ENCODE assay signal across 8 cellular contexts in genomic region chr22:19431641-19432091, GRCh38. TPM values are rescaled to one million over a fixed set of nuclear protein-coding genes. Genes with fewer than 3 reads are reported as not detected.
DNase-seq lines count a peak whose midpoint lies in the region; ATAC-seq lines count a peak whose summit lies in the region.

TSS of gene HIRA (minus strand) at chr22:19431733. CDS start at chr22:19431476, 257 bp downstream.

- CTCF ChIA-PET in activated CD8-positive, alpha-beta memory T cell treated with anti-CD3 and anti-CD28 coated beads, Interleukin-2, amount 10 ng/mL, durations not matched to agents 7 days and 5 days (lab: Charles Lee), result interaction anchor here (0.8 to 1.7 kb wide), 4 partner anchors 14 to 198 kb away, joined by 3 to 6 read pairs (median 6); no protein-coding TSS in a partner anchor

- H3K4me1 Mint-ChIP-seq in activated CD8-positive, alpha-beta memory T cell treated with anti-CD3 and anti-CD28 coated beads, Interleukin-2, amount 10 ng/mL, durations not matched to agents 7 days and 5 days, result peaks cover 48% of the 10 kb centered on the region

- H3K36me3 Mint-ChIP-seq in activated CD8-positive, alpha-beta memory T cell treated with anti-CD3 and anti-CD28 coated beads, Interleukin-2, amount 10 ng/mL, durations not matched to agents 7 days and 5 days, result peaks cover 41% of the 10 kb centered on the region

- peak; percentile 58 for ATAC-seq in GM19324 (IDR thresholded peaks at IDR 0.05; ENCODE audit: low FRiP score, unreplicated experiment)
- ATAC-seq in HG03457 (IDR thresholded peaks at IDR 0.05; ENCODE audit: unreplicated experiment), result peak; percentile 38
- peak; percentile 63 for ATAC-seq in activated CD8-positive, alpha-beta memory T cell treated with anti-CD3 and anti-CD28 coated beads, Interleukin-2, amount 10 ng/mL, durations not matched to agents 7 days and 5 days

- DNase-seq in C1 segment of cervical spinal cord (lab: John Stamatoyannopoulos, UW), result peak in 13 of 14 donors; percentile 35 to 94 (median 84)
- DNase-seq in NOMO-1 (lab: John Stamatoyannopoulos, UW; ENCODE audit: unreplicated experiment in 2 of 2), result peak; percentile 60 to 64
- peak; percentile 86 for DNase-seq in activated CD8-positive, alpha-beta memory T cell treated with anti-CD3 and anti-CD28 coated beads, Interleukin-2, amount 10 ng/mL, durations not matched to agents 7 days and 5 days
- DNase-seq in midbrain (lab: John Stamatoyannopoulos, UW), result peak; percentile 85
- DNase-seq in stimulated activated CD8-positive, alpha-beta memory T cell treated with anti-CD3 and anti-CD28 coated beads, Interleukin-2, amount 100 ng/mL, for 48 hours (ENCODE audit: low read depth in 2 of 2), result peak; percentile 75 to 76

- no peaks in the 10 kb centered on the region for H3K9me3 Mint-ChIP-seq in activated CD8-positive, alpha-beta memory T cell treated with anti-CD3 and anti-CD28 coated beads, Interleukin-2, amount 10 ng/mL, durations not matched to agents 7 days and 5 days (ENCODE audit: low read depth)

- in situ Hi-C loops in endometrial microvascular endothelial cells (cut with HindIII; ENCODE audit: inconsistent ontology term, low pct_unique_long_range_greater_than_20kb, low sequenced_read_pairs), result no loop called here

- H3K27me3 Mint-ChIP-seq in activated CD8-positive, alpha-beta memory T cell treated with anti-CD3 and anti-CD28 coated beads, Interleukin-2, amount 10 ng/mL, durations not matched to agents 7 days and 5 days, result no peaks in the 10 kb centered on the region

- H3K4me3 Mint-ChIP-seq in activated CD8-positive, alpha-beta memory T cell treated with anti-CD3 and anti-CD28 coated beads, Interleukin-2, amount 10 ng/mL, durations not matched to agents 7 days and 5 days, result peak within 1 kb of the TSS; percentile 86

- H3K27ac Mint-ChIP-seq in activated CD8-positive, alpha-beta memory T cell treated with anti-CD3 and anti-CD28 coated beads, Interleukin-2, amount 10 ng/mL, durations not matched to agents 7 days and 5 days, result peak within 1 kb of the TSS; percentile 92

RNA-seq across cellular contexts. Expression of gene HIRA, which starts in this region (rescaled TPM):
- total RNA-seq in activated CD8-positive, alpha-beta memory T cell treated with anti-CD3 and anti-CD28 coated beads, Interleukin-2, amount 10 ng/mL, durations not matched to agents 7 days and 5 days, result 10 to 100 TPM; 57.8 to 67.0 TPM
- total RNA-seq in endometrial microvascular endothelial cells (ENCODE audit: inconsistent ontology term), result 18.4 TPM

Comparison
In these comparisons a context has a peak if more than half of its experiments do, and no peak if none do; other contexts are left out.
1. Peak in every context shown above with its lines: DNase-seq and ATAC-seq.